25 cellular contexts compared by ENCODE assay signal in the genomic region with DNA sequence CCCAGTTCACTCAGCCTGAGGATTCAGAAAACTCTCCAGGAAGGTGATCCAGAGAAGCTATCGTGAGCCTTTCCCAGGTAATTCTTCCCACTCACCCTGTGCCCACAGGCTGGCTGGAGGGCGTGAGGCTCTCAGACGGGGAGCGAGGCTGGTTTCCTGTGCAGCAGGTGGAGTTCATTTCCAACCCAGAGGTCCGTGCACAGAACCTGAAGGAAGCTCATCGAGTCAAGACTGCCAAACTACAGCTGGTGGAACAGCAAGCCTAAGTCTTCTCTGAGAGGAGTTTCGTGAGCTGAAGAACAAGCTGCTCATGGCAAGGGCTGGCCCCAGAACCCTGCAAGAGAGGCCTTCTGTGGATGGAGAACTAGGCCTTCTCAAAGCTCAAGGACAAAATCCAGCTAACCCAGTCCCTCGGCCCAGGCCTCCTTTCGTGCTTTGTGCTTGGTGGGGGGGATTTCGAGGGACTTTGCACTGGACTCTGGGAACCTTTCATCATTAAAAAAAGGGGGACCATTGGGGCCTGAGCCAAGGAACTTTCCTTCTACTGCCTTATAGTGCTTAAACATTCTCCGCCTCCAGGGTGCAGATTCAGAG. TPM values are rescaled to one million over a fixed set of nuclear protein-coding genes. Genes with fewer than 3 reads are reported as not detected.
"Had no signal": no experiment of that assay in that cellular context is flagged by ENCODE, and none has a peak within 500 bp of the region (broad histone marks: within the 10 kb centered on the region; RNA-seq: fewer than 3 reads in every experiment).

No MANE protein-coding gene starts in this region.

- H3K9me3 ChIP-seq: MG63, SJSA1 had no signal

- H3K36me3 ChIP-seq: MG63, SJSA1 had no signal

- H3K27ac ChIP-seq: HL-60, SJSA1, SK-N-MC had no signal

- FAIRE-seq: RCC 7860 had no signal

- H3K4me3 ChIP-seq: MG63, SJSA1, SK-N-MC had no signal

- H3K27me3 ChIP-seq: MG63, SJSA1 had no signal

- DNase-seq: Karpas-422, KG1, MG63, NCI-H1092, NCI-H1105 treated with DMSO at 0.1 percent for 48 hours, NCI-H1417 treated with DMSO at 0.1 percent for 48 hours, NCI-H146, NCI-H1694 treated with DMSO at 0.1 percent for 48 hours, NCI-H1930, NCI-H2081, NCI-H2107, NCI-H226, NCI-H446, NCI-H510A, NCI-H524 treated with DMSO at 0.1 percent for 48 hours, NCI-H69, NCI-H774, Right ventricle myocardium superior, RPMI8226, SIG-M5 had no signal

RNA-seq across cellular contexts. Expression of a gene that starts 23.6 kb away (rescaled TPM):
- total RNA-seq: HT-29, Right ventricle myocardium superior, SJSA1 had no signal
